1 cellular context compared by ENCODE assay signal in the genomic region with DNA sequence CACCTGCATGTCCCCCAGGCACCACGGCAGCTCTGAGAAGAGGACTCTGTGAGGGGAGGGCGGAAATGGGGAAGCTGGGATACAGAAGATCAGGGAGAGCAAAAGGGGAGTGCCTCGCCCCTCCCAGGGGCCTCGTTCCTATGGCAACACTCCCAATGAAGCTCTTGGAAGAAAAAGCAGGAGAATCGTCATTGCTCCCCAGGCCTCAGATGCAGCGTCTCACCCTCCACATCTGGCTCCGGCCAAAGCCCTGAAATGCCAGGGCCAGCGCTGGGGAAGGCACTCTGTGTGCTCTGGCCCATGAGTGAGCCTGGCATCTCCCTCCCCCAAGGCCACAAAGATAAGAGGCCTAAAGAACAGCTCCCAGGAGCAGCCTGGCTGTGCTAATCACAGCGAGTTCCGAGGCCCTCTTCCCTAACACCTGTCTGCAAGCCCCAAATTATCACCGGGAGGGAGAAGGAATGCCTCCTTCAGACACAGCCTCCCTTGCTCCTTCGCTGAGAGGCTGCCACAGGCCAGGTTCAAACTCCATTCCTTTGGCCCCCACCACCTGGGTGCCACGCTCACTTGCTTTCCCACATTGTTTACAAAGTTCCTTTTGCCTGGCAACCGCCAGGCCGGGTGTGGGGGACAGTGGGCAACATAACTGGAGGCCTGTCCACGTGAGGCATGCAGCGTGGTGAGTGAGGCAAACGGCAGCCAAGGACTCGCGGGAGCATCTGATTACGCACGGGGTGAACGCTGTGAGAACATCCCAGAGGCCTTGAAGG.
TF ChIP-seq lines count a peak whose summit lies in the region.

No MANE protein-coding gene starts in this region.

TF ChIP-seq in K562, 482 proteins besides CTCF, POLR2A, EP300 and RAD21 (continued from another document and continues in another):
- TF ChIP-seq ZBTB43 (CRISPR knock-in tag; IDR thresholded peaks at IDR 0.05): no peak
- no peak for TF ChIP-seq ID3 (CRISPR knock-in tag; IDR thresholded peaks at IDR 0.05)
- no peak; the same call in 1 of the 2 replicates for TF ChIP-seq ID3 (tag; IDR thresholded peaks at IDR 0.05)
- TF ChIP-seq GATA2 (CRISPR knock-in tag; IDR thresholded peaks at IDR 0.05): no peak
- TF ChIP-seq DACH1 (IDR thresholded peaks at IDR 0.05; ENCODE audit: partially characterized antibody): no peak
- TF ChIP-seq ZNF75A (CRISPR knock-in tag; IDR thresholded peaks at IDR 0.05): no peak
- TF ChIP-seq WHSC1 (IDR thresholded peaks at IDR 0.05; ENCODE audit: low read length): no peak
- TF ChIP-seq IRF2 (CRISPR knock-in tag; IDR thresholded peaks at IDR 0.05): no peak
- TF ChIP-seq, protein P1, sequence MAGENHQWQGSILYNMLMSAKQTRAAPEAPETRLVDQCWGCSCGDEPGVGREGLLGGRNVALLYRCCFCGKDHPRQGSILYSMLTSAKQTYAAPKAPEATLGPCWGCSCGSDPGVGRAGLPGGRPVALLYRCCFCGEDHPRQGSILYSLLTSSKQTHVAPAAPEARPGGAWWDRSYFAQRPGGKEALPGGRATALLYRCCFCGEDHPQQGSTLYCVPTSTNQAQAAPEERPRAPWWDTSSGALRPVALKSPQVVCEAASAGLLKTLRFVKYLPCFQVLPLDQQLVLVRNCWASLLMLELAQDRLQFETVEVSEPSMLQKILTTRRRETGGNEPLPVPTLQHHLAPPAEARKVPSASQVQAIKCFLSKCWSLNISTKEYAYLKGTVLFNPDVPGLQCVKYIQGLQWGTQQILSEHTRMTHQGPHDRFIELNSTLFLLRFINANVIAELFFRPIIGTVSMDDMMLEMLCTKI (IDR thresholded peaks at IDR 0.05; ENCODE audit: partially characterized antibody): no peak
- TF ChIP-seq, protein P2, sequence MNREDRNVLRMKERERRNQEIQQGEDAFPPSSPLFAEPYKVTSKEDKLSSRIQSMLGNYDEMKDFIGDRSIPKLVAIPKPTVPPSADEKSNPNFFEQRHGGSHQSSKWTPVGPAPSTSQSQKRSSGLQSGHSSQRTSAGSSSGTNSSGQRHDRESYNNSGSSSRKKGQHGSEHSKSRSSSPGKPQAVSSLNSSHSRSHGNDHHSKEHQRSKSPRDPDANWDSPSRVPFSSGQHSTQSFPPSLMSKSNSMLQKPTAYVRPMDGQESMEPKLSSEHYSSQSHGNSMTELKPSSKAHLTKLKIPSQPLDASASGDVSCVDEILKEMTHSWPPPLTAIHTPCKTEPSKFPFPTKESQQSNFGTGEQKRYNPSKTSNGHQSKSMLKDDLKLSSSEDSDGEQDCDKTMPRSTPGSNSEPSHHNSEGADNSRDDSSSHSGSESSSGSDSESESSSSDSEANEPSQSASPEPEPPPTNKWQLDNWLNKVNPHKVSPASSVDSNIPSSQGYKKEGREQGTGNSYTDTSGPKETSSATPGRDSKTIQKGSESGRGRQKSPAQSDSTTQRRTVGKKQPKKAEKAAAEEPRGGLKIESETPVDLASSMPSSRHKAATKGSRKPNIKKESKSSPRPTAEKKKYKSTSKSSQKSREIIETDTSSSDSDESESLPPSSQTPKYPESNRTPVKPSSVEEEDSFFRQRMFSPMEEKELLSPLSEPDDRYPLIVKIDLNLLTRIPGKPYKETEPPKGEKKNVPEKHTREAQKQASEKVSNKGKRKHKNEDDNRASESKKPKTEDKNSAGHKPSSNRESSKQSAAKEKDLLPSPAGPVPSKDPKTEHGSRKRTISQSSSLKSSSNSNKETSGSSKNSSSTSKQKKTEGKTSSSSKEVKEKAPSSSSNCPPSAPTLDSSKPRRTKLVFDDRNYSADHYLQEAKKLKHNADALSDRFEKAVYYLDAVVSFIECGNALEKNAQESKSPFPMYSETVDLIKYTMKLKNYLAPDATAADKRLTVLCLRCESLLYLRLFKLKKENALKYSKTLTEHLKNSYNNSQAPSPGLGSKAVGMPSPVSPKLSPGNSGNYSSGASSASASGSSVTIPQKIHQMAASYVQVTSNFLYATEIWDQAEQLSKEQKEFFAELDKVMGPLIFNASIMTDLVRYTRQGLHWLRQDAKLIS (CRISPR knock-in tag; IDR thresholded peaks at IDR 0.05): no peak
- no peak for TF ChIP-seq POLR2AphosphoS5 (IDR thresholded peaks at IDR 0.05; ENCODE audit: control insufficient read depth, insufficient read depth, low read depth, low read length)
- peak; percentile 92 for TF ChIP-seq MGA (IDR thresholded peaks at IDR 0.05)
- TF ChIP-seq KAT8 (IDR thresholded peaks at IDR 0.05; ENCODE audit: low read depth): no peak
- TF ChIP-seq PHF21A (IDR thresholded peaks at IDR 0.05; ENCODE audit: borderline replicate concordance, low read depth): no peak
- TF ChIP-seq PHF20 (IDR thresholded peaks at IDR 0.05; ENCODE audit: partially characterized antibody): no peak
- TF ChIP-seq FOXA1 (IDR thresholded peaks at IDR 0.05; ENCODE audit: borderline replicate concordance): no peak
- TF ChIP-seq, protein P3, sequence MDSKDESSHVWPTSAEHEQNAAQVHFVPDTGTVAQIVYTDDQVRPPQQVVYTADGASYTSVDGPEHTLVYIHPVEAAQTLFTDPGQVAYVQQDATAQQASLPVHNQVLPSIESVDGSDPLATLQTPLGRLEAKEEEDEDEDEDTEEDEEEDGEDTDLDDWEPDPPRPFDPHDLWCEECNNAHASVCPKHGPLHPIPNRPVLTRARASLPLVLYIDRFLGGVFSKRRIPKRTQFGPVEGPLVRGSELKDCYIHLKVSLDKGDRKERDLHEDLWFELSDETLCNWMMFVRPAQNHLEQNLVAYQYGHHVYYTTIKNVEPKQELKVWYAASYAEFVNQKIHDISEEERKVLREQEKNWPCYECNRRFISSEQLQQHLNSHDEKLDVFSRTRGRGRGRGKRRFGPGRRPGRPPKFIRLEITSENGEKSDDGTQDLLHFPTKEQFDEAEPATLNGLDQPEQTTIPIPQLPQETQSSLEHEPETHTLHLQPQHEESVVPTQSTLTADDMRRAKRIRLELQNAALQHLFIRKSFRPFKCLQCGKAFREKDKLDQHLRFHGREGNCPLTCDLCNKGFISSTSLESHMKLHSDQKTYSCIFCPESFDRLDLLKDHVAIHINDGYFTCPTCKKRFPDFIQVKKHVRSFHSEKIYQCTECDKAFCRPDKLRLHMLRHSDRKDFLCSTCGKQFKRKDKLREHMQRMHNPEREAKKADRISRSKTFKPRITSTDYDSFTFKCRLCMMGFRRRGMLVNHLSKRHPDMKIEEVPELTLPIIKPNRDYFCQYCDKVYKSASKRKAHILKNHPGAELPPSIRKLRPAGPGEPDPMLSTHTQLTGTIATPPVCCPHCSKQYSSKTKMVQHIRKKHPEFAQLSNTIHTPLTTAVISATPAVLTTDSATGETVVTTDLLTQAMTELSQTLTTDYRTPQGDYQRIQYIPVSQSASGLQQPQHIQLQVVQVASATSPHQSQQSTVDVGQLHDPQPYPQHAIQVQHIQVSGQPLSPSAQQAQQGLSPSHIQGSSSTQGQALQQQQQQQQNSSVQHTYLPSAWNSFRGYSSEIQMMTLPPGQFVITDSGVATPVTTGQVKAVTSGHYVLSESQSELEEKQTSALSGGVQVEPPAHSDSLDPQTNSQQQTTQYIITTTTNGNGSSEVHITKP (IDR thresholded peaks at IDR 0.05; ENCODE audit: partially characterized antibody): no peak
- no peak for TF ChIP-seq EGR1 (conservative IDR thresholded peaks at IDR 0.05)
- TF ChIP-seq ATF7 (IDR thresholded peaks at IDR 0.05): no peak
- TF ChIP-seq FOXJ3 (CRISPR knock-in tag; IDR thresholded peaks at IDR 0.05): no peak
